ENCODE assay signal across 22 cellular contexts in the genomic region with DNA sequence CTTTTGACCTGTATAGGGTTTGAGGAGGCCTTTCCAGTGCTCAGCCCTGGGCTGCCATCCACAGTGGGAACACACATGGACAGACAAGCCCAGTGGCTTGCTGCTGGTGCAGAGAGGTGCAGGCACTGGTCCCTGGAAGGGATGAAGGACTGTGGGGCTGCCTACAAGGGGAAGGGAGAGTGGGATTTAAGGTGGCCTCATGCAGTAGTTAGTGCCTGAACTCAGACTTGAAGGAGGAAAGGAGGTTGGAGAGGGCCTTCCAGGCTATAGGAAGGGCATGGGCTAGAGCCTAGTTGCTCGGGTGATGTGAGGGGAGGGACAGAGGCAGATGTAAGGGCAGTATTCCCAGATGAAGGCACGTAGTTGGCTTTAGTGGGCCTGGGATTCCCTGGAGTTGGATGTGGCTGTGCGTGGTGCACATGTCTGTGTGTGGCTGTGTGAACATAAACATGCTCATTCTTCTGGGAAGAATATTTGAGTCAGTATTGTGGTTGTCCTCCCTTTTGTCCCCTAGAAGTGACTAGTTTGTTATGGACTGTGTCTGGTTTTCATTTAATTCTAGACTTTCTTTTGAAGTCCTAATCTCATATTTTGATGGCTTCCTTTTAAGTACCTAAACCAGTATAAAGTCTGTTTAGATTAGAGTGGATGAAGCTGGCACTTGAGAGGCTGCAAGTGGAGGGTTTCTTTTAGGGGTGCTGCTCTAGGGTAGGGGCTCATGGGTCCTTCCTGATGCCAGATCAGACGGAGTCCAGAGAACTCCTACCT. TPM values are rescaled to one million over a fixed set of nuclear protein-coding genes. Genes with fewer than 3 reads are reported as not detected.
DNase-seq lines count a peak whose midpoint lies in the region; ATAC-seq and TF ChIP-seq lines count a peak whose summit lies in the region.
"Had no signal": no experiment of that assay in that cellular context is flagged by ENCODE, and none has a peak within 500 bp of the region (broad histone marks: within the 10 kb centered on the region; RNA-seq: fewer than 3 reads in every experiment).

No MANE protein-coding gene starts in this region.

- no peak for DNase-seq in CD8-positive, alpha-beta T cell
- DNase-seq in activated naive CD8-positive, alpha-beta T cell treated with anti-CD3 and anti-CD28 coated beads for 36 hours: no peak
- DNase-seq in naive thymus-derived CD4-positive, alpha-beta T cell: no peak
- no peak for DNase-seq in AG08396 (ENCODE audit: low spot score)
- no peak for DNase-seq in upper lobe of left lung
- no peak for DNase-seq in osteocyte (ENCODE audit: extremely low spot score, unreplicated experiment)
- DNase-seq: activated CD4-positive, alpha-beta T cell treated with anti-CD3 and anti-CD28 coated beads, Interleukin-2, amount 10 ng/mL, durations not matched to agents 7 days and 5 days; activated T-cell treated with anti-CD3 and anti-CD28 coated beads, Interleukin-2, amount 50 U/mL, for 48 hours; anterior cingulate cortex; BE2C; endodermal cell; islet precursor cell; naive B cell; NCI-H1417; NCI-H748 treated with DMSO at 0.1 percent for 48 hours; stimulated activated CD4-positive, alpha-beta T cell treated with anti-CD3 and anti-CD28 coated beads, Interleukin-4, amount 100 ng/mL, for 24 hours had no signal

- ATAC-seq in CD8-positive, alpha-beta T cell: no peak
- ATAC-seq in naive thymus-derived CD4-positive, alpha-beta T cell: no peak
- no peak for ATAC-seq in upper lobe of left lung (ENCODE audit: low FRiP score in 2 of 2)

- CTCF ChIA-PET in CD8-positive, alpha-beta T cell (lab: Charles Lee): interaction anchor here (1.1 kb wide), 1 partner anchor 10 kb away, joined by 4 read pairs; no protein-coding TSS in a partner anchor
- CTCF ChIA-PET in HEK293 (lab: Yijun Ruan, JAX): interaction anchor here (1.0 to 1.5 kb wide), 3 partner anchors 13 to 18 kb away, joined by 3 read pairs; a partner anchor contains a TSS
- CTCF ChIA-PET in naive thymus-derived CD4-positive, alpha-beta T cell (lab: Charles Lee): interaction anchor here (0.6 kb wide), 1 partner anchor 36 kb away, joined by 3 read pairs; no protein-coding TSS in a partner anchor

- no peaks in the 10 kb centered on the region for H3K9me3 Mint-ChIP-seq in CD8-positive, alpha-beta T cell
- H3K9me3 Mint-ChIP-seq in activated naive CD8-positive, alpha-beta T cell treated with anti-CD3 and anti-CD28 coated beads for 36 hours: no peaks in the 10 kb centered on the region
- H3K9me3 Mint-ChIP-seq in naive thymus-derived CD4-positive, alpha-beta T cell: no peaks in the 10 kb centered on the region
- no peaks in the 10 kb centered on the region for H3K9me3 Mint-ChIP-seq in osteocyte (ENCODE audit: unreplicated experiment)
- H3K9me3 Mint-ChIP-seq: activated CD4-positive, alpha-beta T cell treated with anti-CD3 and anti-CD28 coated beads, Interleukin-2, amount 10 ng/mL, durations not matched to agents 7 days and 5 days; endodermal cell; naive B cell had no signal

- POLR2A ChIA-PET in CD8-positive, alpha-beta T cell (lab: Charles Lee): no interaction called here
- POLR2A ChIA-PET in HEK293 (lab: Yijun Ruan, JAX): interaction anchor here (2.2 kb wide), 1 partner anchor 30 kb away, joined by 7 read pairs; a partner anchor contains a TSS
- POLR2A ChIA-PET in naive thymus-derived CD4-positive, alpha-beta T cell (lab: Charles Lee): interaction anchor here (0.6 kb wide), 1 partner anchor 12 kb away, joined by 3 read pairs; no protein-coding TSS in a partner anchor

- no peak for TF ChIP-seq CTCF in CD8-positive, alpha-beta T cell (IDR thresholded peaks at IDR 0.05)
- TF ChIP-seq CTCF in HEK293 (tag by site-specific recombination; IDR thresholded peaks at IDR 0.05) (no peak), upper lobe of left lung (IDR thresholded peaks at IDR 0.05) (no peak), osteocyte (IDR thresholded peaks at IDR 0.05) (no peak)

- H3K36me3 Mint-ChIP-seq in CD8-positive, alpha-beta T cell: peaks cover 61% of the 10 kb centered on the region
- H3K36me3 Mint-ChIP-seq in activated naive CD8-positive, alpha-beta T cell treated with anti-CD3 and anti-CD28 coated beads for 36 hours: peaks cover 18% of the 10 kb centered on the region
- peaks cover 3 to 19% (median 14%) of the 10 kb centered on the region in 5 donors for H3K36me3 Mint-ChIP-seq in naive thymus-derived CD4-positive, alpha-beta T cell
- peaks cover 17% of the 10 kb centered on the region for H3K36me3 Mint-ChIP-seq in osteocyte (ENCODE audit: unreplicated experiment)

- WGBS in upper lobe of left lung, 2 donors: 80 to 96% methylated on average over 4 of the region's 4 CpGs

- no peak overlapping the region for H3K27ac ChIP-seq in CD8-positive, alpha-beta T cell (ENCODE audit: low read depth, low read length)
- H3K27ac ChIP-seq in HEK293 (ENCODE audit: extremely low read depth, low read depth, low read length) (no peak overlapping the region), upper lobe of left lung (no peak overlapping the region)
- H3K27ac ChIP-seq in naive thymus-derived CD4-positive, alpha-beta T cell (ENCODE audit: low read depth, low read length): no peak overlapping the region
- H3K27ac ChIP-seq: hepatocyte, prostate gland, skin epidermis, suprapubic skin had no signal

- H3K27me3 Mint-ChIP-seq in CD8-positive, alpha-beta T cell (ENCODE audit: low read depth): no peaks in the 10 kb centered on the region
- no peaks in the 10 kb centered on the region for H3K27me3 Mint-ChIP-seq in activated naive CD8-positive, alpha-beta T cell treated with anti-CD3 and anti-CD28 coated beads for 36 hours
- H3K27me3 Mint-ChIP-seq in naive thymus-derived CD4-positive, alpha-beta T cell: no peaks in the 10 kb centered on the region
- no peaks in the 10 kb centered on the region for H3K27me3 Mint-ChIP-seq in osteocyte (ENCODE audit: unreplicated experiment)
- H3K27me3 Mint-ChIP-seq: activated CD4-positive, alpha-beta T cell treated with anti-CD3 and anti-CD28 coated beads, Interleukin-2, amount 10 ng/mL, durations not matched to agents 7 days and 5 days; naive B cell had no signal

- no peak for TF ChIP-seq POLR2A in upper lobe of left lung (IDR thresholded peaks at IDR 0.05)

- intact Hi-C loops in CD8-positive, alpha-beta T cell (cut with DNase I, micrococcal nuclease): loop anchor here in 1 of 2 experiments (5.0 kb wide), 1 partner anchor 34 kb away; no protein-coding TSS in a partner anchor
- intact Hi-C loops in naive thymus-derived CD4-positive, alpha-beta T cell (cut with micrococcal nuclease): loop anchor here in 1 of 2 donors (10.0 kb wide), 1 partner anchor 63 kb away; no protein-coding TSS in a partner anchor

- no peaks in the 10 kb centered on the region for H3K27me3 ChIP-seq in CD8-positive, alpha-beta T cell (ENCODE audit: insufficient read depth, low read length)
- H3K27me3 ChIP-seq in naive thymus-derived CD4-positive, alpha-beta T cell (ENCODE audit: control insufficient read depth in 2 of 2, insufficient read depth in 2 of 2, low read length in 2 of 2): no peaks in the 10 kb centered on the region
- H3K27me3 ChIP-seq in upper lobe of left lung: no peaks in the 10 kb centered on the region
- H3K27me3 ChIP-seq: BE2C, hepatocyte, suprapubic skin had no signal

- H3K4me1 ChIP-seq in CD8-positive, alpha-beta T cell (ENCODE audit: insufficient read depth, low read length): no peaks in the 10 kb centered on the region
- no peaks in the 10 kb centered on the region for H3K4me1 ChIP-seq in HEK293 (ENCODE audit: control insufficient read depth, insufficient read depth, low read length)
- peaks cover 0 to 6% of the 10 kb centered on the region in 2 donors for H3K4me1 ChIP-seq in naive thymus-derived CD4-positive, alpha-beta T cell (ENCODE audit: control insufficient read depth in 2 of 2, insufficient read depth in 2 of 2, low read length in 2 of 2)
- no peaks in the 10 kb centered on the region for H3K4me1 ChIP-seq in upper lobe of left lung
- H3K4me1 ChIP-seq: BE2C, prostate gland had no signal

- peaks cover 31% of the 10 kb centered on the region for H3K4me1 Mint-ChIP-seq in CD8-positive, alpha-beta T cell (ENCODE audit: low read depth)
- H3K4me1 Mint-ChIP-seq in activated naive CD8-positive, alpha-beta T cell treated with anti-CD3 and anti-CD28 coated beads for 36 hours: peaks cover 20% of the 10 kb centered on the region
- H3K4me1 Mint-ChIP-seq in naive thymus-derived CD4-positive, alpha-beta T cell: peaks cover 22 to 48% (median 34%) of the 10 kb centered on the region in 7 donors
- H3K4me1 Mint-ChIP-seq in osteocyte (ENCODE audit: unreplicated experiment): peaks cover 9% of the 10 kb centered on the region

- peak overlapping the region; percentile 72 for H3K27ac Mint-ChIP-seq in CD8-positive, alpha-beta T cell
- H3K27ac Mint-ChIP-seq in activated naive CD8-positive, alpha-beta T cell treated with anti-CD3 and anti-CD28 coated beads for 36 hours: peak overlapping the region; percentile 49
- H3K27ac Mint-ChIP-seq in naive thymus-derived CD4-positive, alpha-beta T cell: peak overlapping the region in 7 of 9 donors; percentile 11 to 73 (median 60)
- H3K27ac Mint-ChIP-seq in osteocyte (ENCODE audit: unreplicated experiment): no peak overlapping the region
- H3K27ac Mint-ChIP-seq: activated CD4-positive, alpha-beta T cell treated with anti-CD3 and anti-CD28 coated beads, Interleukin-2, amount 10 ng/mL, durations not matched to agents 7 days and 5 days; endodermal cell had no signal

- H3K9me3 ChIP-seq in CD8-positive, alpha-beta T cell (ENCODE audit: low read length): no peaks in the 10 kb centered on the region
- H3K9me3 ChIP-seq in HEK293 (ENCODE audit: control insufficient read depth, insufficient read depth, low read depth, low read length) (no peaks in the 10 kb centered on the region), upper lobe of left lung (no peaks in the 10 kb centered on the region)
- H3K9me3 ChIP-seq in naive thymus-derived CD4-positive, alpha-beta T cell (ENCODE audit: control insufficient read depth in 2 of 3, low read length in 3 of 3): no peaks in the 10 kb centered on the region
- H3K9me3 ChIP-seq: BE2C, prostate gland, suprapubic skin had no signal

- H3K36me3 ChIP-seq in CD8-positive, alpha-beta T cell (ENCODE audit: insufficient read depth, low read length): peaks cover 30% of the 10 kb centered on the region
- peaks cover 5 to 69% of the 10 kb centered on the region in 2 experiments; a peak in 2 of 3 replicates for H3K36me3 ChIP-seq in HEK293 (ENCODE audit: control insufficient read depth in 2 of 2, insufficient read depth in 1 of 2, low read length in 2 of 2)
- peaks cover 5 to 46% (median 8%) of the 10 kb centered on the region in 3 experiments for H3K36me3 ChIP-seq in naive thymus-derived CD4-positive, alpha-beta T cell (ENCODE audit: control insufficient read depth in 2 of 3, insufficient read depth in 3 of 3, low read length in 3 of 3)
- peaks cover 0 to 51% (median 24%) of the 10 kb centered on the region in 4 donors for H3K36me3 ChIP-seq in upper lobe of left lung

- H3K4me3 ChIP-seq in CD8-positive, alpha-beta T cell (ENCODE audit: low read depth, low read length): no peak overlapping the region
- no peak overlapping the region for H3K4me3 ChIP-seq in HEK293 (ENCODE audit: low read depth, low read length)
- H3K4me3 ChIP-seq in naive thymus-derived CD4-positive, alpha-beta T cell (ENCODE audit: low read length): no peak overlapping the region
- no peak overlapping the region for H3K4me3 ChIP-seq in upper lobe of left lung
- H3K4me3 ChIP-seq: hepatocyte, prostate gland, skin epidermis, suprapubic skin had no signal

- no peak for TF ChIP-seq EP300 in upper lobe of left lung (IDR thresholded peaks at IDR 0.05)

- no peak overlapping the region for H3K4me3 Mint-ChIP-seq in CD8-positive, alpha-beta T cell
- H3K4me3 Mint-ChIP-seq in activated naive CD8-positive, alpha-beta T cell treated with anti-CD3 and anti-CD28 coated beads for 36 hours: no peak overlapping the region
- no peak overlapping the region for H3K4me3 Mint-ChIP-seq in naive thymus-derived CD4-positive, alpha-beta T cell
- no peak overlapping the region for H3K4me3 Mint-ChIP-seq in osteocyte (ENCODE audit: unreplicated experiment)
- H3K4me3 Mint-ChIP-seq: activated CD4-positive, alpha-beta T cell treated with anti-CD3 and anti-CD28 coated beads, Interleukin-2, amount 10 ng/mL, durations not matched to agents 7 days and 5 days; endodermal cell; naive B cell had no signal

RNA-seq across cellular contexts. Expression of a gene that starts 18.4 kb away (rescaled TPM):
- total RNA-seq in CD8-positive, alpha-beta T cell: 10 to 100 TPM; 25.6 to 26.0 TPM
- total RNA-seq in activated naive CD8-positive, alpha-beta T cell treated with anti-CD3 and anti-CD28 coated beads for 36 hours: 10 to 100 TPM; 83.0 to 86.4 TPM
- 10 to 100 TPM; 29.0 to 56.0 (median 38.0) TPM for total RNA-seq in naive thymus-derived CD4-positive, alpha-beta T cell
- 10 to 100 TPM; 51.4 to 75.8 TPM for polyA plus RNA-seq in naive thymus-derived CD4-positive, alpha-beta T cell
- 10 to 100 TPM; 22.2 to 47.4 (median 28.3) TPM for total RNA-seq in upper lobe of left lung
- total RNA-seq in osteocyte: 15.7 and 15.9 TPM in 2 replicates

RNA-seq across cellular contexts. Expression of a gene that starts 21.2 kb away (rescaled TPM):
- total RNA-seq in CD8-positive, alpha-beta T cell: under 1 TPM; 0.19 to 0.33 TPM
- total RNA-seq in activated naive CD8-positive, alpha-beta T cell treated with anti-CD3 and anti-CD28 coated beads for 36 hours: under 1 TPM; 0.29 to 0.34 TPM
- under 1 TPM in 4 of 5 experiments, not detected in 1; 0.21 to 0.43 (median 0.27) TPM for total RNA-seq in naive thymus-derived CD4-positive, alpha-beta T cell
- not detected for polyA plus RNA-seq in naive thymus-derived CD4-positive, alpha-beta T cell
- total RNA-seq in upper lobe of left lung: 1 to 10 TPM in 2 of 6 donors, under 1 TPM in 2, not detected in 2; 0.26 to 4.2 (median 0.97) TPM
- total RNA-seq in osteocyte: 0.59 and 0.78 TPM in 2 replicates
- total RNA-seq: lung microvascular endothelial cell had no signal

RNA-seq across cellular contexts. Expression of a gene that starts 30.7 kb away (rescaled TPM):
- total RNA-seq in CD8-positive, alpha-beta T cell: 10 to 100 TPM; 20.8 to 21.5 TPM
- 10 to 100 TPM; 52.6 to 53.8 TPM for total RNA-seq in activated naive CD8-positive, alpha-beta T cell treated with anti-CD3 and anti-CD28 coated beads for 36 hours
- 10 to 100 TPM; 22.1 to 99.8 (median 31.7) TPM for total RNA-seq in naive thymus-derived CD4-positive, alpha-beta T cell
- 10 to 100 TPM; 70.2 to 72.4 TPM for polyA plus RNA-seq in naive thymus-derived CD4-positive, alpha-beta T cell
- total RNA-seq in upper lobe of left lung: 10 to 100 TPM in 5 of 6 donors, 1 to 10 TPM in 1; 3.1 to 73.1 (median 38.9) TPM
- total RNA-seq in osteocyte: 20.7 and 23.2 TPM in 2 replicates

RNA-seq across cellular contexts. Expression of a gene that starts 43.9 kb away (rescaled TPM):
- total RNA-seq in CD8-positive, alpha-beta T cell: 10 to 100 TPM; 20.7 to 22.4 TPM
- total RNA-seq in activated naive CD8-positive, alpha-beta T cell treated with anti-CD3 and anti-CD28 coated beads for 36 hours: 10 to 100 TPM; 70.0 to 72.9 TPM
- 10 to 100 TPM; 22.5 to 55.0 (median 34.2) TPM for total RNA-seq in naive thymus-derived CD4-positive, alpha-beta T cell
- polyA plus RNA-seq in naive thymus-derived CD4-positive, alpha-beta T cell: 100 to 1,000 TPM in 1 of 2 donors, 10 to 100 TPM in 1; 89.8 to 101 TPM
- total RNA-seq in upper lobe of left lung: 10 to 100 TPM; 24.1 to 45.8 (median 39.2) TPM
- total RNA-seq in osteocyte: 57.1 and 57.9 TPM in 2 replicates

RNA-seq across cellular contexts. Expression of a gene that starts 54.4 kb away (rescaled TPM):
- total RNA-seq in CD8-positive, alpha-beta T cell: 10 to 100 TPM; 42.5 to 51.7 TPM
- total RNA-seq in activated naive CD8-positive, alpha-beta T cell treated with anti-CD3 and anti-CD28 coated beads for 36 hours: 10 to 100 TPM; 41.6 to 43.8 TPM
- 10 to 100 TPM; 69.5 to 81.8 (median 74.7) TPM for total RNA-seq in naive thymus-derived CD4-positive, alpha-beta T cell
- polyA plus RNA-seq in naive thymus-derived CD4-positive, alpha-beta T cell: 10 to 100 TPM; 27.1 to 46.4 TPM
- total RNA-seq in upper lobe of left lung (100 to 1,000 TPM in 1 of 6 donors, 10 to 100 TPM in 5; 40.4 to 107 (median 48.4) TPM), osteocyte (44.5 and 49.5 TPM in 2 replicates)
